In genomic region chr3:108091498-108092259, GRCh38 we compare ENCODE assay signal across 8 cellular contexts. TPM values are rescaled to one million over a fixed set of nuclear protein-coding genes. Genes with fewer than 3 reads are reported as not detected.
A peak's percentile ranks its signal among the peaks of the same experiment; 100 is the strongest.
DNase-seq lines count a peak whose midpoint lies in the region; ATAC-seq and TF ChIP-seq lines count a peak whose summit lies in the region.

No MANE protein-coding gene starts in this region.

- TF ChIP-seq CTCF in Calu3 (IDR thresholded peaks at IDR 0.05; ENCODE audit: unreplicated experiment) = no peak
- no peak for TF ChIP-seq CTCF in endothelial cell (IDR thresholded peaks at IDR 0.05; ENCODE audit: unreplicated experiment)

- H3K4me3 Mint-ChIP-seq in Calu3 (ENCODE audit: low read depth, unreplicated experiment) (peak overlapping the region; percentile 88), endothelial cell (ENCODE audit: unreplicated experiment) (peak overlapping the region; percentile 90)
- no peak overlapping the region for H3K4me3 Mint-ChIP-seq in activated CD8-positive, alpha-beta T cell treated with anti-CD3 and anti-CD28 coated beads, Interleukin-2, amount 10 ng/mL, durations not matched to agents 7 days and 5 days
- H3K4me3 Mint-ChIP-seq in natural killer cell treated with Interleukin-12 subunit alpha and Interleukin-12 subunit beta and Interleukin-15 and Interleukin-18, amount 100 ng/mL, for 72 hours = peak overlapping the region; percentile 92

- H3K36me3 Mint-ChIP-seq in Calu3 (ENCODE audit: insufficient read depth, unreplicated experiment) (peaks cover 26% of the 10 kb centered on the region), endothelial cell (ENCODE audit: low read depth, unreplicated experiment) (peaks cover 7% of the 10 kb centered on the region)
- H3K36me3 Mint-ChIP-seq in activated CD8-positive, alpha-beta T cell treated with anti-CD3 and anti-CD28 coated beads, Interleukin-2, amount 10 ng/mL, durations not matched to agents 7 days and 5 days (ENCODE audit: low read depth) = peaks cover 22% of the 10 kb centered on the region
- H3K36me3 Mint-ChIP-seq in natural killer cell treated with Interleukin-12 subunit alpha and Interleukin-12 subunit beta and Interleukin-15 and Interleukin-18, amount 100 ng/mL, for 72 hours = peaks cover 10% of the 10 kb centered on the region

- DNase-seq in Calu3 = no peak
- DNase-seq in activated CD8-positive, alpha-beta T cell treated with anti-CD3 and anti-CD28 coated beads, Interleukin-2, amount 10 ng/mL, durations not matched to agents 7 days and 5 days = peak; percentile 33
- DNase-seq in endothelial cell (ENCODE audit: low spot score) = no peak
- DNase-seq in natural killer cell treated with Interleukin-12 subunit alpha and Interleukin-12 subunit beta and Interleukin-15 and Interleukin-18, amount 100 ng/mL, for 72 hours (ENCODE audit: low spot score) = no peak
- no peak for DNase-seq in SKM-1 treated with dmso at 0.1 percent for 144 hours (lab: John Stamatoyannopoulos, UW; ENCODE audit: unreplicated experiment)
- DNase-seq in GM03348 (ENCODE audit: low spot score) = no peak
- no peak for DNase-seq in COR-L47 (lab: John Stamatoyannopoulos, UW)

- TSS peak; percentile 71 for BruUV-seq in Calu3 (replicated peaks; lab: Mats Ljungman, UMichigan)

- CTCF ChIA-PET in Calu3 (lab: Charles Lee) = no interaction called here
- CTCF ChIA-PET in activated CD8-positive, alpha-beta T cell treated with anti-CD3 and anti-CD28 coated beads, Interleukin-2, amount 10 ng/mL, durations not matched to agents 7 days and 5 days (lab: Charles Lee) = interaction anchor here (1.0 to 1.9 kb wide), 4 partner anchors 10 to 154 kb away, joined by 3 to 7 read pairs (median 4); no protein-coding TSS in a partner anchor

- H3K27ac Mint-ChIP-seq in Calu3 (ENCODE audit: unreplicated experiment) (peak overlapping the region; percentile 76), endothelial cell (ENCODE audit: unreplicated experiment) (peak overlapping the region; percentile 72)
- H3K27ac Mint-ChIP-seq in activated CD8-positive, alpha-beta T cell treated with anti-CD3 and anti-CD28 coated beads, Interleukin-2, amount 10 ng/mL, durations not matched to agents 7 days and 5 days = peak overlapping the region; percentile 92
- peak overlapping the region in 1 of 2 donors; percentile 95 for H3K27ac Mint-ChIP-seq in natural killer cell treated with Interleukin-12 subunit alpha and Interleukin-12 subunit beta and Interleukin-15 and Interleukin-18, amount 100 ng/mL, for 72 hours

- POLR2A ChIA-PET in activated CD8-positive, alpha-beta T cell treated with anti-CD3 and anti-CD28 coated beads, Interleukin-2, amount 10 ng/mL, durations not matched to agents 7 days and 5 days (lab: Charles Lee) = interaction anchor here (1.1 to 4.1 kb wide), 4 partner anchors 9 to 164 kb away, joined by 3 to 28 read pairs (median 8); no protein-coding TSS in a partner anchor

- H3K27me3 Mint-ChIP-seq in Calu3 (ENCODE audit: unreplicated experiment) (no peaks in the 10 kb centered on the region), endothelial cell (ENCODE audit: unreplicated experiment) (peaks cover 6% of the 10 kb centered on the region)
- H3K27me3 Mint-ChIP-seq in activated CD8-positive, alpha-beta T cell treated with anti-CD3 and anti-CD28 coated beads, Interleukin-2, amount 10 ng/mL, durations not matched to agents 7 days and 5 days (ENCODE audit: low read depth) = no peaks in the 10 kb centered on the region
- no peaks in the 10 kb centered on the region for H3K27me3 Mint-ChIP-seq in natural killer cell treated with Interleukin-12 subunit alpha and Interleukin-12 subunit beta and Interleukin-15 and Interleukin-18, amount 100 ng/mL, for 72 hours

- H3K4me1 Mint-ChIP-seq in Calu3 (ENCODE audit: low read depth, unreplicated experiment) = peaks cover 20% of the 10 kb centered on the region
- peaks cover 31% of the 10 kb centered on the region for H3K4me1 Mint-ChIP-seq in activated CD8-positive, alpha-beta T cell treated with anti-CD3 and anti-CD28 coated beads, Interleukin-2, amount 10 ng/mL, durations not matched to agents 7 days and 5 days (ENCODE audit: low read depth)
- H3K4me1 Mint-ChIP-seq in endothelial cell (ENCODE audit: unreplicated experiment) = peaks cover 25% of the 10 kb centered on the region
- peaks cover 42 to 43% of the 10 kb centered on the region in 2 donors for H3K4me1 Mint-ChIP-seq in natural killer cell treated with Interleukin-12 subunit alpha and Interleukin-12 subunit beta and Interleukin-15 and Interleukin-18, amount 100 ng/mL, for 72 hours (ENCODE audit: low read depth in 2 of 2)

- peaks cover 2% of the 10 kb centered on the region for H3K9me3 Mint-ChIP-seq in Calu3 (ENCODE audit: low read depth, unreplicated experiment)
- H3K9me3 Mint-ChIP-seq in activated CD8-positive, alpha-beta T cell treated with anti-CD3 and anti-CD28 coated beads, Interleukin-2, amount 10 ng/mL, durations not matched to agents 7 days and 5 days (ENCODE audit: insufficient read depth) = no peaks in the 10 kb centered on the region
- H3K9me3 Mint-ChIP-seq in endothelial cell (ENCODE audit: unreplicated experiment) = no peaks in the 10 kb centered on the region
- H3K9me3 Mint-ChIP-seq in natural killer cell treated with Interleukin-12 subunit alpha and Interleukin-12 subunit beta and Interleukin-15 and Interleukin-18, amount 100 ng/mL, for 72 hours = peaks cover 3% of the 10 kb centered on the region

- ATAC-seq in HG03460 (IDR thresholded peaks at IDR 0.05; ENCODE audit: unreplicated experiment) = peak; percentile 0
- ATAC-seq in activated CD8-positive, alpha-beta T cell treated with anti-CD3 and anti-CD28 coated beads, Interleukin-2, amount 10 ng/mL, durations not matched to agents 7 days and 5 days = no peak
- ATAC-seq in natural killer cell treated with Interleukin-12 subunit alpha and Interleukin-12 subunit beta and Interleukin-15 and Interleukin-18, amount 100 ng/mL, for 72 hours = no peak

- intact Hi-C loops in Calu3 (cut with micrococcal nuclease; ENCODE audit: unreplicated experiment) = no loop called here

RNA-seq across cellular contexts. Expression of gene CD47, which starts 0.8 kb away (rescaled TPM):
- total RNA-seq in Calu3 (2022) (174 and 216 TPM in 2 replicates), endothelial cell (ENCODE audit: unreplicated experiment) (89.6 TPM)
- 100 to 1,000 TPM; 136 to 137 TPM for total RNA-seq in activated CD8-positive, alpha-beta T cell treated with anti-CD3 and anti-CD28 coated beads, Interleukin-2, amount 10 ng/mL, durations not matched to agents 7 days and 5 days
- 100 to 1,000 TPM in 1 of 2 donors, 10 to 100 TPM in 1; 82.6 to 113 TPM for total RNA-seq in natural killer cell treated with Interleukin-12 subunit alpha and Interleukin-12 subunit beta and Interleukin-15 and Interleukin-18, amount 100 ng/mL, for 72 hours
